In genomic region chr11:86608251-86608799, GRCh38 we compare ENCODE assay signal across 9 cellular contexts.
DNase-seq lines count a peak whose midpoint lies in the region; ATAC-seq and TF ChIP-seq lines count a peak whose summit lies in the region.
"Had no signal": no experiment of that assay in that cellular context is flagged by ENCODE, and none has a peak within 500 bp of the region (broad histone marks: within the 10 kb centered on the region; RNA-seq: fewer than 3 reads in every experiment).

No MANE protein-coding gene starts in this region.

- POLR2A ChIA-PET in activated naive CD8-positive, alpha-beta T cell treated with anti-CD3 and anti-CD28 coated beads, Interleukin-2, amount 10 ng/mL, durations not matched to agents 7 days and 5 days (lab: Charles Lee) = no interaction called here

- H3K27me3 ChIP-seq in right atrium auricular region = no peaks in the 10 kb centered on the region

- peak; percentile 91 to 94 for TF ChIP-seq CTCF in right atrium auricular region (IDR thresholded peaks at IDR 0.05)

- no peaks in the 10 kb centered on the region for H3K9me3 ChIP-seq in right atrium auricular region

- no peak overlapping the region for H3K4me3 Mint-ChIP-seq in activated naive CD8-positive, alpha-beta T cell treated with anti-CD3 and anti-CD28 coated beads, Interleukin-2, amount 10 ng/mL, durations not matched to agents 7 days and 5 days
- H3K4me3 Mint-ChIP-seq: dendritic cell treated with granulocyte-macrophage colony-stimulating factor and Interleukin-4, amounts not matched to agents 40 ng/mL and 50 ng/mL, for 4 days had no signal

- no peak overlapping the region for H3K4me3 ChIP-seq in right atrium auricular region

- H3K27ac ChIP-seq in right atrium auricular region = no peak overlapping the region

- DNase-seq in EL = peak; percentile 80
- peak; percentile 89 for DNase-seq in NCI-H69 (lab: John Stamatoyannopoulos, UW)
- no peak for DNase-seq in activated naive CD8-positive, alpha-beta T cell treated with anti-CD3 and anti-CD28 coated beads, Interleukin-2, amount 10 ng/mL, durations not matched to agents 7 days and 5 days
- DNase-seq in right atrium auricular region (ENCODE audit: low spot score) = peak; percentile 72
- DNase-seq in sciatic nerve (ENCODE audit: low spot score) = peak; percentile 80
- DNase-seq in NCI-H510A treated with DMSO at 0.1 percent for 48 hours (lab: John Stamatoyannopoulos, UW) = no peak

- peaks cover 8% of the 10 kb centered on the region for H3K27me3 Mint-ChIP-seq in activated naive CD8-positive, alpha-beta T cell treated with anti-CD3 and anti-CD28 coated beads, Interleukin-2, amount 10 ng/mL, durations not matched to agents 7 days and 5 days
- H3K27me3 Mint-ChIP-seq: dendritic cell treated with granulocyte-macrophage colony-stimulating factor and Interleukin-4, amounts not matched to agents 40 ng/mL and 50 ng/mL, for 4 days had no signal

- intact Hi-C loops in sciatic nerve (cut with DNase I) = loop anchor here (10.0 kb wide), 1 partner anchor 206 kb away; no protein-coding TSS in a partner anchor

- peaks cover 2% of the 10 kb centered on the region for H3K4me1 Mint-ChIP-seq in activated naive CD8-positive, alpha-beta T cell treated with anti-CD3 and anti-CD28 coated beads, Interleukin-2, amount 10 ng/mL, durations not matched to agents 7 days and 5 days

- no peaks in the 10 kb centered on the region for H3K36me3 Mint-ChIP-seq in activated naive CD8-positive, alpha-beta T cell treated with anti-CD3 and anti-CD28 coated beads, Interleukin-2, amount 10 ng/mL, durations not matched to agents 7 days and 5 days

- no peaks in the 10 kb centered on the region for H3K36me3 ChIP-seq in right atrium auricular region

- ATAC-seq in GM19395 (IDR thresholded peaks at IDR 0.05; ENCODE audit: unreplicated experiment) = peak; percentile 97
- peak; percentile 96 for ATAC-seq in HG03354 (IDR thresholded peaks at IDR 0.05; ENCODE audit: poor library complexity, severe bottlenecking, unreplicated experiment)
- peak; percentile 75 for ATAC-seq in activated naive CD8-positive, alpha-beta T cell treated with anti-CD3 and anti-CD28 coated beads, Interleukin-2, amount 10 ng/mL, durations not matched to agents 7 days and 5 days (ENCODE audit: low read depth)
- peak; percentile 93 for ATAC-seq in sciatic nerve

- H3K9me3 Mint-ChIP-seq in activated naive CD8-positive, alpha-beta T cell treated with anti-CD3 and anti-CD28 coated beads, Interleukin-2, amount 10 ng/mL, durations not matched to agents 7 days and 5 days = no peaks in the 10 kb centered on the region
- H3K9me3 Mint-ChIP-seq: dendritic cell treated with granulocyte-macrophage colony-stimulating factor and Interleukin-4, amounts not matched to agents 40 ng/mL and 50 ng/mL, for 4 days had no signal

- peaks cover 0 to 25% of the 10 kb centered on the region in 2 donors for H3K4me1 ChIP-seq in right atrium auricular region

- H3K27ac Mint-ChIP-seq in activated naive CD8-positive, alpha-beta T cell treated with anti-CD3 and anti-CD28 coated beads, Interleukin-2, amount 10 ng/mL, durations not matched to agents 7 days and 5 days = no peak overlapping the region
- H3K27ac Mint-ChIP-seq: dendritic cell treated with granulocyte-macrophage colony-stimulating factor and Interleukin-4, amounts not matched to agents 40 ng/mL and 50 ng/mL, for 4 days had no signal

Comparison
In these comparisons a context has a peak if more than half of its experiments do, and no peak if none do; other contexts are left out.
1. DNase-seq: peak in EL (single experiment), NCI-H69 (single experiment), right atrium auricular region (single experiment) and sciatic nerve (single experiment); none in activated naive CD8-positive, alpha-beta T cell treated with anti-CD3 and anti-CD28 coated beads, Interleukin-2, amount 10 ng/mL, durations not matched to agents 7 days and 5 days (single experiment) and NCI-H510A treated with DMSO at 0.1 percent for 48 hours (single experiment).
2. Peak in every context shown above with its lines, with median percentiles within 50 percentile points of each other: ATAC-seq.